ENCODE assay signal across 13 cellular contexts in the genomic region with DNA sequence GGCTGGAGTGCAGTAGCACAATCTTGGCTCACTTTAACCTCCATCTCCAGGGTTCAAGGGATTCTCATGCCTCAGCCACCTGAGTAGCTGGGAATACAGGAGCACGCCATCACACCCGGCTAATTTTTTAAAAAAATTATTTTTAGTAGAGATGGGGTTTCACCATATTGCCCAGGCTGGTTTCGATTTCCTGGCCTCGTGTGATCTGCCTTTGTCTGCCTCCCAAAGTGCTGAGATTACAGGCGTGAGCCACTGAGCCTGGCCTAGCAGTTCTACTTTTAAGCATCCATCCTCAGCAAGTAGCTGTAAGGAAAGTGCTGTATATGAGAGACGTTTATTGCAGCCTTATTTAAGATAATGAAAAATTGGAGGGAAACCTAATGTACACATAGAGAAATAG.
"Had no signal": no experiment of that assay in that cellular context is flagged by ENCODE, and none has a peak within 500 bp of the region (broad histone marks: within the 10 kb centered on the region; RNA-seq: fewer than 3 reads in every experiment).

No MANE protein-coding gene starts in this region.

- H3K27me3 ChIP-seq: cardiac muscle cell, esophagus squamous epithelium, tibial nerve had no signal

- H3K9me3 ChIP-seq: esophagus squamous epithelium, lower lobe of right lung had no signal

- H3K4me1 ChIP-seq: esophagus squamous epithelium, lower lobe of right lung, parathyroid adenoma, tibial nerve had no signal

- H3K4me3 ChIP-seq: cardiac muscle cell, esophagus squamous epithelium, lower lobe of right lung, tibial nerve had no signal

- H3K79me2 ChIP-seq: parathyroid adenoma had no signal

- H3K36me3 ChIP-seq: cardiac muscle cell, esophagus squamous epithelium, lower lobe of right lung, tibial nerve had no signal

- DNase-seq: activated CD4-positive, alpha-beta T cell treated with anti-CD3 and anti-CD28 coated beads for 48 hours; activated naive CD4-positive, alpha-beta T cell treated with anti-CD3 and anti-CD28 coated beads, Interleukin-2, amount 10 ng/mL, durations not matched to agents 7 days and 5 days; esophagus squamous epithelium; glutamatergic neuron; lower lobe of right lung; naive B cell; retina; stimulated activated CD4-positive, alpha-beta T cell treated with anti-CD3 and anti-CD28 coated beads, Interleukin-15, amount 100 ng/mL, for 24 hours; stimulated activated CD4-positive, alpha-beta T cell treated with anti-CD3 and anti-CD28 coated beads, Interleukin-4, amount 100 ng/mL, for 24 hours had no signal

- H2AFZ ChIP-seq: parathyroid adenoma had no signal

- H3K9ac ChIP-seq: parathyroid adenoma had no signal

- H3K27ac ChIP-seq: cardiac muscle cell, esophagus squamous epithelium, lower lobe of right lung, parathyroid adenoma, tibial nerve had no signal

- ATAC-seq: lower lobe of right lung, WTC11 had no signal
